In the genomic region with DNA sequence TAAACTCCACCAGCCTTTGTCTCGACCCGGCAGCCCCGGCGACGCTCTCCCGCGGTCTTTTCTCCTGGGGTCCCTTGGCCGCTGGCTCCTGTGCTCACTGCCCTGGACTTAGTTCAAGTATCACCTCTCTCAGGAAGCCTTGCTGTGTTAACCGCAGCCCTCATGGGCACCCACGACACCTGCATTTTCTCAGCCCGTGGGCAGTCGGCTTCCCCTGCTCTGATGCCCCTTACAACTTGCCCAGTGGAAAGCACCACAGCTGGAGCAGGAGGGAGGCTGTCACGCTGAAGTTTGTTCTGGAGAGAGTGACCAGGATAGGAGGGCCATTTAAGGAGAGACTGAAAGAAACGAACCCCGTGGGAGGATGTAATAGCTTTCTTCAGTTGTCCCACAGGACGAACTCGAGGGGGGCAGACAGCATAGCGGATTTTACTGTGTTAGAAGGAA, we compare ENCODE assay signal across 8 cellular contexts. TPM values are rescaled to one million over a fixed set of nuclear protein-coding genes. Genes with fewer than 3 reads are reported as not detected.
A peak's percentile ranks its signal among the peaks of the same experiment; 100 is the strongest.
DNase-seq lines count a peak whose midpoint lies in the region; ATAC-seq and TF ChIP-seq lines count a peak whose summit lies in the region.

No MANE protein-coding gene starts in this region.

- peak overlapping the region; percentile 67 to 96 (median 88) for H3K4me3 ChIP-seq in esophagus squamous epithelium
- H3K4me3 ChIP-seq in neuronal stem cell (ENCODE audit: low read length in 2 of 2), result peak overlapping the region; percentile 86 to 88

- ATAC-seq in GM18505 (IDR thresholded peaks at IDR 0.05; ENCODE audit: unreplicated experiment), result peak; percentile 33
- peak; percentile 27 for ATAC-seq in HG02884 (IDR thresholded peaks at IDR 0.05; ENCODE audit: unreplicated experiment)

- H3K4ac ChIP-seq in neuronal stem cell (ENCODE audit: low read length), result no peak overlapping the region

- peak overlapping the region; percentile 29 for H3K23ac ChIP-seq in neuronal stem cell (ENCODE audit: low read depth, low read length, poor library complexity)

- intact Hi-C loops in esophagus squamous epithelium (cut with DNase I), result no loop called here

- peak overlapping the region; percentile 42 for H2BK120ac ChIP-seq in neuronal stem cell (ENCODE audit: low read depth, low read length)

- H2AK5ac ChIP-seq in neuronal stem cell (ENCODE audit: low read depth, low read length), result no peak overlapping the region

- no peak for TF ChIP-seq POLR2A in GM18505 (IDR thresholded peaks at IDR 0.05; ENCODE audit: borderline replicate concordance, extremely low read depth, insufficient read depth, insufficient read length)
- no peak for TF ChIP-seq POLR2A in esophagus squamous epithelium (IDR thresholded peaks at IDR 0.05)

- no peak overlapping the region for H4K8ac ChIP-seq in neuronal stem cell (ENCODE audit: low read depth, low read length)

- H4K91ac ChIP-seq in neuronal stem cell (ENCODE audit: low read depth, low read length, poor library complexity), result no peak overlapping the region

- peak overlapping the region; percentile 90 for H3K9ac ChIP-seq in neuronal stem cell (ENCODE audit: low read depth, low read length, poor library complexity)

- H3K27ac ChIP-seq in esophagus squamous epithelium (peak overlapping the region; percentile 82 to 88 (median 86)), neuronal stem cell (replicated peaks; ENCODE audit: low read length) (peak overlapping the region; percentile 71)

- no peak overlapping the region for H2BK15ac ChIP-seq in neuronal stem cell (ENCODE audit: low read length)

- H3K14ac ChIP-seq in neuronal stem cell (ENCODE audit: low read length), result peak overlapping the region; percentile 84

- peak; percentile 48 for DNase-seq in ACHN
- DNase-seq in RKO (ENCODE audit: low spot score), result peak; percentile 41
- no peak for DNase-seq in esophagus squamous epithelium (lab: John Stamatoyannopoulos, UW)
- DNase-seq in neuronal stem cell (ENCODE audit: low spot score), result no peak
- DNase-seq in globus pallidus (ENCODE audit: low spot score), result no peak
- no peak for DNase-seq in OCI-M2 (lab: John Stamatoyannopoulos, UW; ENCODE audit: unreplicated experiment)

- H3K27me3 ChIP-seq in esophagus squamous epithelium (no peaks in the 10 kb centered on the region), neuronal stem cell (ENCODE audit: control insufficient read depth in 3 of 3, insufficient read depth in 3 of 3, low read depth in 1 of 3, low read length in 3 of 3) (no peaks in the 10 kb centered on the region)

- peaks cover 0 to 8% (median 2%) of the 10 kb centered on the region in 3 donors for H3K36me3 ChIP-seq in esophagus squamous epithelium
- H3K36me3 ChIP-seq in neuronal stem cell (replicated peaks in 1 of 2; ENCODE audit: control insufficient read depth in 2 of 2, insufficient read depth in 2 of 2, low read length in 2 of 2), result peaks cover 1 to 27% of the 10 kb centered on the region in 2 donors

- H2BK5ac ChIP-seq in neuronal stem cell (ENCODE audit: low read length), result peak overlapping the region; percentile 89

- H3K9me3 ChIP-seq in esophagus squamous epithelium (no peaks in the 10 kb centered on the region), neuronal stem cell (replicated peaks in 1 of 2; ENCODE audit: control insufficient read depth in 2 of 2, insufficient read depth in 1 of 2, low read depth in 1 of 2, low read length in 2 of 2) (no peaks in the 10 kb centered on the region)

- H3K4me1 ChIP-seq in esophagus squamous epithelium (peaks cover 7 to 36% (median 13%) of the 10 kb centered on the region in 3 donors), neuronal stem cell (ENCODE audit: control insufficient read depth in 2 of 2, insufficient read depth in 1 of 2, low read depth in 1 of 2, low read length in 2 of 2) (peaks cover 1 to 2% of the 10 kb centered on the region in 2 donors)

- H3K4me2 ChIP-seq in neuronal stem cell (ENCODE audit: insufficient read depth, low read length, poor library complexity, severe bottlenecking), result peak overlapping the region; percentile 71

- H2AFZ ChIP-seq in neuronal stem cell (ENCODE audit: low read length), result peak overlapping the region; percentile 93

- peaks cover 2% of the 10 kb centered on the region for H3K79me1 ChIP-seq in neuronal stem cell (ENCODE audit: low read depth, low read length)

- WGBS in esophagus squamous epithelium, 2 donors, result 0% methylated on average over 14 to 18 of the region's 18 CpGs
- no CpG with 5 or more reads among the region's 18 CpGs for WGBS in neuronal stem cell (ENCODE audit: extremely low coverage in 2 of 2, insufficient read length in 2 of 2, insufficient replicate concordance in 1 of 2), 2 donors

- in situ Hi-C loops in ACHN (cut with HindIII; ENCODE audit: low pct_ligation_motif_present, low pct_unique_long_range_greater_than_20kb, low sequenced_read_pairs), result no loop called here

- H2BK12ac ChIP-seq in neuronal stem cell (ENCODE audit: low read length), result no peak overlapping the region

- H3K18ac ChIP-seq in neuronal stem cell (ENCODE audit: low read length), result peak overlapping the region; percentile 96

- no peak for TF ChIP-seq CTCF in esophagus squamous epithelium (IDR thresholded peaks at IDR 0.05)

RNA-seq across cellular contexts. Expression of a gene that starts 0.4 kb away (rescaled TPM):
- 10 to 100 TPM in 3 of 4 donors, under 1 TPM in 1; 0.61 to 23.5 (median 13.3) TPM for total RNA-seq in esophagus squamous epithelium
- 10.7 TPM for polyA plus RNA-seq in neuronal stem cell (2013, experiment 1 of 2)
- polyA plus RNA-seq in neuronal stem cell (2013, experiment 2 of 2), result 11.0 TPM

RNA-seq across cellular contexts. Expression of a gene that starts 0.5 kb away (rescaled TPM):
- total RNA-seq in esophagus squamous epithelium, result 10 to 100 TPM; 18.9 to 64.3 (median 35.3) TPM
- polyA plus RNA-seq in neuronal stem cell (2013, experiment 1 of 2), result 71.9 TPM
- polyA plus RNA-seq in neuronal stem cell (2013, experiment 2 of 2), result 71.9 TPM

Comparison
In these comparisons a context has a peak if more than half of its experiments do, and no peak if none do; other contexts are left out.
1. DNase-seq: peak in ACHN (single experiment) and RKO (single experiment); none in esophagus squamous epithelium (single experiment), neuronal stem cell (single experiment), globus pallidus (single experiment) and OCI-M2 (single experiment).